In the genomic region with DNA sequence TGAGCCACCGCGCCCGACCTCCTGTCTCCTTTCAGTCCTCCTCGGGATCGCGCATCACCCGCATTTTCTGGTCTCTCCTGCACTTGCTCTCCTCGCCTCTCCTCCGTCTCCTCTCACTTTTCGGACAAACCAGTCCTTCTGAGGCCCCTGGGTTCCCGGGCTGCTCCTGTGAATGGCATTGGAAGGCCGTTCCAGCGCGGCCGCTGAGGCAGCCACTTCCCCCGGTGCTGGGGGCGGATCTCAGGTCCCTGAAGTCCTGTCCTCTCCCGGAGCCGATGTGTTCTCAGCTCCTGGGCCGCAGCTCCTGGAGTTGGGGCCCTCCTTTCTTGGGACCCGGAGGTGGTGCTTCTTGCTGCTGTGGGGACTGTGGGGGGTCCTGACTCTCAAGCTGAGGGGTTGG, we compare ENCODE assay signal across 10 cellular contexts. TPM values are rescaled to one million over a fixed set of nuclear protein-coding genes. Genes with fewer than 3 reads are reported as not detected.
DNase-seq lines count a peak whose midpoint lies in the region; ATAC-seq, FAIRE-seq and TF ChIP-seq lines count a peak whose summit lies in the region.
"Had no signal": no experiment of that assay in that cellular context is flagged by ENCODE, and none has a peak within 500 bp of the region (broad histone marks: within the 10 kb centered on the region; RNA-seq: fewer than 3 reads in every experiment).

No MANE protein-coding gene starts in this region.

- TF ChIP-seq CTCF in BJ (IDR thresholded peaks at IDR 0.05; ENCODE audit: insufficient read depth, low read depth, low read length), result no peak
- TF ChIP-seq CTCF in HEK293 (tag by site-specific recombination; IDR thresholded peaks at IDR 0.05), result no peak
- no peak for TF ChIP-seq CTCF in bronchial epithelial cell (IDR thresholded peaks at IDR 0.05; ENCODE audit: insufficient read depth, low read length, severe bottlenecking)

- H3K18ac ChIP-seq in mesendoderm (ENCODE audit: low read length), result no peak overlapping the region

- H2BK5ac ChIP-seq in mesendoderm (ENCODE audit: low read length), result no peak overlapping the region

- H3K9me3 ChIP-seq in HEK293 (ENCODE audit: control insufficient read depth, insufficient read depth, low read depth, low read length), result no peaks in the 10 kb centered on the region

- H3K27ac ChIP-seq in HEK293 (ENCODE audit: extremely low read depth, low read depth, low read length), result no peak overlapping the region
- no peak overlapping the region for H3K27ac ChIP-seq in mesendoderm (ENCODE audit: low read depth, low read length)

- H3K36me3 ChIP-seq in BJ (ENCODE audit: control insufficient read depth, insufficient read depth, low read length) (no peaks in the 10 kb centered on the region), HEK293 (ENCODE audit: control insufficient read depth in 2 of 2, insufficient read depth in 1 of 2, low read length in 2 of 2) (no peaks in the 10 kb centered on the region), bronchial epithelial cell (ENCODE audit: control insufficient read depth, insufficient read depth, low read length) (no peaks in the 10 kb centered on the region), mesendoderm (ENCODE audit: control insufficient read depth, insufficient read depth, low read length) (no peaks in the 10 kb centered on the region)

- no peak overlapping the region for H4K8ac ChIP-seq in mesendoderm (ENCODE audit: low read depth, low read length)

- CTCF ChIA-PET in BJ (lab: Yijun Ruan, JAX) (interaction anchor here (0.6 to 1.2 kb wide), 2 partner anchors 48 to 232 kb away, joined by 3 read pairs; a partner anchor contains a TSS), HEK293 (lab: Yijun Ruan, JAX) (interaction anchor here (1.0 to 7.3 kb wide), 4 partner anchors 9 to 99 kb away, joined by 4 to 61 read pairs (median 4); a partner anchor contains a TSS)

- H3K4me1 ChIP-seq in HEK293 (ENCODE audit: control insufficient read depth, insufficient read depth, low read length) (no peaks in the 10 kb centered on the region), mesendoderm (ENCODE audit: control insufficient read depth, low read depth, low read length) (no peaks in the 10 kb centered on the region)

- H2AK5ac ChIP-seq in mesendoderm (ENCODE audit: low read length), result no peak overlapping the region

- H3K27me3 ChIP-seq in BJ (ENCODE audit: control insufficient read depth, insufficient read depth, low read length) (no peaks in the 10 kb centered on the region), bronchial epithelial cell (ENCODE audit: control insufficient read depth, insufficient read depth, low read length) (no peaks in the 10 kb centered on the region), mesendoderm (ENCODE audit: insufficient read depth, low read length, poor library complexity) (no peaks in the 10 kb centered on the region)

- no peak overlapping the region for H2BK15ac ChIP-seq in mesendoderm (replicated peaks; ENCODE audit: low read depth)

- peak overlapping the region; percentile 29 for H3K4me2 ChIP-seq in mesendoderm (ENCODE audit: low read length)

- H4K5ac ChIP-seq in mesendoderm (ENCODE audit: low read length), result no peak overlapping the region

- H2BK120ac ChIP-seq in mesendoderm (ENCODE audit: low read depth, low read length), result no peak overlapping the region

- no peaks in the 10 kb centered on the region for H3K79me2 ChIP-seq in mesendoderm (ENCODE audit: control insufficient read depth, insufficient read depth, low read length)

- peak overlapping the region; percentile 15 for H3K56ac ChIP-seq in mesendoderm (ENCODE audit: low read length)

- H3K79me1 ChIP-seq in mesendoderm (ENCODE audit: low read length), result no peaks in the 10 kb centered on the region

- POLR2A ChIA-PET in BJ (lab: Charles Lee) (no interaction called here), HEK293 (lab: Yijun Ruan, JAX) (interaction anchor here (0.7 to 7.1 kb wide), 9 partner anchors 9 to 329 kb away, joined by 3 to 97 read pairs (median 5); a partner anchor contains a TSS)

- H3K9ac ChIP-seq in mesendoderm (ENCODE audit: low read length), result no peak overlapping the region

- no peak overlapping the region for H3K4ac ChIP-seq in mesendoderm (ENCODE audit: low read depth, low read length)

- no peak for FAIRE-seq in bronchial epithelial cell (lab: Jason Lieb, UNC)

- H3K4me3 ChIP-seq in BJ (ENCODE audit: low read depth, low read length) (peak overlapping the region; percentile 27), HEK293 (ENCODE audit: low read depth, low read length) (peak overlapping the region; percentile 4), bronchial epithelial cell (ENCODE audit: low read depth, low read length) (peak overlapping the region; percentile 24), mesendoderm (ENCODE audit: low read length) (no peak overlapping the region)

- ATAC-seq in GM18502 (IDR thresholded peaks at IDR 0.05; ENCODE audit: poor library complexity, unreplicated experiment) (no peak), GM21723 (IDR thresholded peaks at IDR 0.05; ENCODE audit: unreplicated experiment) (no peak)

- WGBS in mesendoderm (ENCODE audit: extremely low coverage, insufficient coverage, low lambda C conversion rate), result no CpG with 5 or more reads among the region's 21 CpGs

- DNase-seq in BJ (ENCODE audit: low read depth) (no peak), bronchial epithelial cell (ENCODE audit: low read depth) (no peak), mesendoderm (peak; percentile 33), D341Med (ENCODE audit: low spot score) (no peak), NCI-H2081 (lab: John Stamatoyannopoulos, UW) (no peak)

- H3K23ac ChIP-seq in mesendoderm (ENCODE audit: low read length), result no peak overlapping the region

TF ChIP-seq in HEK293, 187 proteins besides CTCF, POLR2A, EP300 and RAD21 (continues in another document):
- TF ChIP-seq PRDM1 (tag by site-specific recombination; IDR thresholded peaks at IDR 0.05) (peak; percentile 46; the same call in 1 of the 2 replicates), ZNF324 (tag by site-specific recombination; IDR thresholded peaks at IDR 0.05) (no peak), ZNF837 (tag by site-specific recombination; IDR thresholded peaks at IDR 0.05) (no peak), GLI2 (tag by site-specific recombination; IDR thresholded peaks at IDR 0.05; ENCODE audit: borderline replicate concordance, low read depth) (no peak)
- TF ChIP-seq, protein P1, sequence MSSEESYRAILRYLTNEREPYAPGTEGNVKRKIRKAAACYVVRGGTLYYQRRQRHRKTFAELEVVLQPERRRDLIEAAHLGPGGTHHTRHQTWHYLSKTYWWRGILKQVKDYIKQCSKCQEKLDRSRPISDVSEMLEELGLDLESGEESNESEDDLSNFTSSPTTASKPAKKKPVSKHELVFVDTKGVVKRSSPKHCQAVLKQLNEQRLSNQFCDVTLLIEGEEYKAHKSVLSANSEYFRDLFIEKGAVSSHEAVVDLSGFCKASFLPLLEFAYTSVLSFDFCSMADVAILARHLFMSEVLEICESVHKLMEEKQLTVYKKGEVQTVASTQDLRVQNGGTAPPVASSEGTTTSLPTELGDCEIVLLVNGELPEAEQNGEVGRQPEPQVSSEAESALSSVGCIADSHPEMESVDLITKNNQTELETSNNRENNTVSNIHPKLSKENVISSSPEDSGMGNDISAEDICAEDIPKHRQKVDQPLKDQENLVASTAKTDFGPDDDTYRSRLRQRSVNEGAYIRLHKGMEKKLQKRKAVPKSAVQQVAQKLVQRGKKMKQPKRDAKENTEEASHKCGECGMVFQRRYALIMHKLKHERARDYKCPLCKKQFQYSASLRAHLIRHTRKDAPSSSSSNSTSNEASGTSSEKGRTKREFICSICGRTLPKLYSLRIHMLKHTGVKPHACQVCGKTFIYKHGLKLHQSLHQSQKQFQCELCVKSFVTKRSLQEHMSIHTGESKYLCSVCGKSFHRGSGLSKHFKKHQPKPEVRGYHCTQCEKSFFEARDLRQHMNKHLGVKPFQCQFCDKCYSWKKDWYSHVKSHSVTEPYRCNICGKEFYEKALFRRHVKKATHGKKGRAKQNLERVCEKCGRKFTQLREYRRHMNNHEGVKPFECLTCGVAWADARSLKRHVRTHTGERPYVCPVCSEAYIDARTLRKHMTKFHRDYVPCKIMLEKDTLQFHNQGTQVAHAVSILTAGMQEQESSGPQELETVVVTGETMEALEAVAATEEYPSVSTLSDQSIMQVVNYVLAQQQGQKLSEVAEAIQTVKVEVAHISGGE (tag by site-specific recombination; conservative IDR thresholded peaks at IDR 0.05; ENCODE audit: low read depth), result no peak
- TF ChIP-seq, protein P2, sequence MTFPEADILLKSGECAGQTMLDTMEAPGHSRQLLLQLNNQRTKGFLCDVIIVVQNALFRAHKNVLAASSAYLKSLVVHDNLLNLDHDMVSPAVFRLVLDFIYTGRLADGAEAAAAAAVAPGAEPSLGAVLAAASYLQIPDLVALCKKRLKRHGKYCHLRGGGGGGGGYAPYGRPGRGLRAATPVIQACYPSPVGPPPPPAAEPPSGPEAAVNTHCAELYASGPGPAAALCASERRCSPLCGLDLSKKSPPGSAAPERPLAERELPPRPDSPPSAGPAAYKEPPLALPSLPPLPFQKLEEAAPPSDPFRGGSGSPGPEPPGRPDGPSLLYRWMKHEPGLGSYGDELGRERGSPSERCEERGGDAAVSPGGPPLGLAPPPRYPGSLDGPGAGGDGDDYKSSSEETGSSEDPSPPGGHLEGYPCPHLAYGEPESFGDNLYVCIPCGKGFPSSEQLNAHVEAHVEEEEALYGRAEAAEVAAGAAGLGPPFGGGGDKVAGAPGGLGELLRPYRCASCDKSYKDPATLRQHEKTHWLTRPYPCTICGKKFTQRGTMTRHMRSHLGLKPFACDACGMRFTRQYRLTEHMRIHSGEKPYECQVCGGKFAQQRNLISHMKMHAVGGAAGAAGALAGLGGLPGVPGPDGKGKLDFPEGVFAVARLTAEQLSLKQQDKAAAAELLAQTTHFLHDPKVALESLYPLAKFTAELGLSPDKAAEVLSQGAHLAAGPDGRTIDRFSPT (tag by site-specific recombination; IDR thresholded peaks at IDR 0.05), result no peak

RNA-seq across cellular contexts. Expression of a gene that starts 0.8 kb away (rescaled TPM):
- 21.9 and 23.4 TPM in 2 replicates for polyA plus RNA-seq in BJ (2011; rRNA removed)
- polyA minus RNA-seq in BJ (2011; rRNA and poly(A)+ RNA removed), result 16.1 and 21.2 TPM in 2 replicates
- 2.9 and 3.7 TPM in 2 replicates for total RNA-seq in bronchial epithelial cell
- polyA plus RNA-seq in mesendoderm (2013, experiment 1 of 2), result 6.1 TPM
- polyA plus RNA-seq in mesendoderm (2013, experiment 2 of 2), result 6.3 TPM

RNA-seq across cellular contexts. Expression of a gene that starts 30.0 kb away (rescaled TPM):
- polyA plus RNA-seq in BJ (2011; rRNA removed), result not detected in 2 replicates
- polyA minus RNA-seq in BJ (2011; rRNA and poly(A)+ RNA removed), result not detected in 2 replicates
- not detected in 2 replicates for total RNA-seq in bronchial epithelial cell
- not detected for polyA plus RNA-seq in mesendoderm (2013, experiment 1 of 2)
- polyA plus RNA-seq in mesendoderm (2013, experiment 2 of 2), result not detected
- total RNA-seq: mononuclear cell, subcutaneous adipose tissue had no signal

RNA-seq across cellular contexts. Expression of a gene that starts 43.1 kb away (rescaled TPM):
- polyA plus RNA-seq in BJ (2011; rRNA removed), result 412 and 584 TPM in 2 replicates
- 531 and 787 TPM in 2 replicates for polyA minus RNA-seq in BJ (2011; rRNA and poly(A)+ RNA removed)
- 335 and 385 TPM in 2 replicates for total RNA-seq in bronchial epithelial cell
- 405 TPM for polyA plus RNA-seq in mesendoderm (2013, experiment 1 of 2)
- polyA plus RNA-seq in mesendoderm (2013, experiment 2 of 2), result 409 TPM

RNA-seq across cellular contexts. Expression of a gene that starts 47.7 kb away (rescaled TPM):
- 2.7 and 3.6 TPM in 2 replicates for polyA plus RNA-seq in BJ (2011; rRNA removed)
- polyA minus RNA-seq in BJ (2011; rRNA and poly(A)+ RNA removed), result 0.36 and 1.1 TPM in 2 replicates
- 0.26 and 0.51 TPM in 2 replicates for total RNA-seq in bronchial epithelial cell
- 1.2 TPM for polyA plus RNA-seq in mesendoderm (2013, experiment 1 of 2)
- 1.3 TPM for polyA plus RNA-seq in mesendoderm (2013, experiment 2 of 2)

RNA-seq across cellular contexts. Expression of a gene that starts 48.7 kb away (rescaled TPM):
- polyA plus RNA-seq in BJ (2011; rRNA removed), result 10.8 and 13.6 TPM in 2 replicates
- 5.4 and 6.6 TPM in 2 replicates for polyA minus RNA-seq in BJ (2011; rRNA and poly(A)+ RNA removed)
- total RNA-seq in bronchial epithelial cell, result 38.9 and 40.0 TPM in 2 replicates
- 8.4 TPM for polyA plus RNA-seq in mesendoderm (2013, experiment 1 of 2)
- 9.6 TPM for polyA plus RNA-seq in mesendoderm (2013, experiment 2 of 2)
